ENCODE assay signal across 8 cellular contexts in the genomic region with DNA sequence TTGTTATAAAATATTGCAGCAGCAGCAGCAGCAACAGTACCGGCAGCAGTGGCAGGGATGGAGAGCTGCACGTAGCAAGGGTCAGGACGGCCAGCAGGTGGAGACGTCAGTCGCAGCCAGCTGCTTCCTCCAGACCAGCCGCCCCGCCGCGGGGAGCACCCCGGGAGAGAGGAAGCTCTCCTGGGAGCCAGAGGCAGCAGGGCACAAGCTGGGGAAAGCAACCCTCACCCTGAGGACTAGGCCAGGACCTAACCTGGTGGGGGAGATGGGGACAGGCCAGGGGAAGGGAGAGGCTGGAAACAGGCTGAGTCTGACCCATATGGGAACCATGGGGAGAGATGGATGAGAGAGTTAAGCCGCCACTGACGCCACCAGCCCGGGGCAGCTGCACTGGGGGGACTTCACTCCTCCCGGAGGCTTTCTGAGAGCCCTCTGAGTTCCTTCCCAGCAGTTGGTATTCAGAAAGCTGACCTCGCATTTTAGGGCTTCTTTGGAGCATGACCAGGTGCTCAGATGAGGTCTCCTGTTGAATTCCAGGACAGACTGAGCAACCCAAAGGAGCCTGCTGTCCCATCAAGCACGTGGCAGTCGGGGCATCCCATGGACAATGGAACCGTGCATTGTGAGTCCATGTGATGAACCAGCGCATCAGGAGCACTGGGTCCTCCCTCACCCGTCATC. TPM values are rescaled to one million over a fixed set of nuclear protein-coding genes. Genes with fewer than 3 reads are reported as not detected.
DNase-seq lines count a peak whose midpoint lies in the region; ATAC-seq and TF ChIP-seq lines count a peak whose summit lies in the region.

No MANE protein-coding gene starts in this region.

- WGBS in prostate gland = 33% methylated on average over 18 of the region's 20 CpGs

- H3K36me3 Mint-ChIP-seq in activated naive CD4-positive, alpha-beta T cell treated with anti-CD3 and anti-CD28 coated beads, Interleukin-2, amount 10 ng/mL, durations not matched to agents 7 days and 5 days = no peaks in the 10 kb centered on the region

- no peak overlapping the region for H3K27ac ChIP-seq in MM.1S (ENCODE audit: low read length)
- no peak overlapping the region for H3K27ac ChIP-seq in prostate gland

- no peak overlapping the region for H3K27ac Mint-ChIP-seq in activated naive CD4-positive, alpha-beta T cell treated with anti-CD3 and anti-CD28 coated beads, Interleukin-2, amount 10 ng/mL, durations not matched to agents 7 days and 5 days

- H3K4me2 ChIP-seq in MM.1S (ENCODE audit: low read depth, low read length) = peak overlapping the region; percentile 60; the same call in 1 of the 2 replicates

- peaks cover 79% of the 10 kb centered on the region for H3K27me3 Mint-ChIP-seq in activated naive CD4-positive, alpha-beta T cell treated with anti-CD3 and anti-CD28 coated beads, Interleukin-2, amount 10 ng/mL, durations not matched to agents 7 days and 5 days

- peak overlapping the region; percentile 31; the same call in 1 of the 2 replicates for H2AFZ ChIP-seq in MM.1S (ENCODE audit: low read length)

- no peaks in the 10 kb centered on the region for H3K9me2 ChIP-seq in MM.1S (replicated peaks; ENCODE audit: insufficient read depth, low read length)

- H3F3A ChIP-seq in MM.1S (ENCODE audit: insufficient read depth, low read length) = no peaks in the 10 kb centered on the region

- H4K20me1 ChIP-seq in MM.1S (ENCODE audit: insufficient read depth, low read length) = no peaks in the 10 kb centered on the region

- H3K4me3 ChIP-seq in AG09309 (ENCODE audit: control insufficient read depth, low read depth, low read length) (no peak overlapping the region), MM.1S (ENCODE audit: low read length) (no peak overlapping the region), prostate gland (no peak overlapping the region)

- H3K4me3 Mint-ChIP-seq in activated naive CD4-positive, alpha-beta T cell treated with anti-CD3 and anti-CD28 coated beads, Interleukin-2, amount 10 ng/mL, durations not matched to agents 7 days and 5 days = no peak overlapping the region

- peaks cover 4% of the 10 kb centered on the region for H3K4me1 Mint-ChIP-seq in activated naive CD4-positive, alpha-beta T cell treated with anti-CD3 and anti-CD28 coated beads, Interleukin-2, amount 10 ng/mL, durations not matched to agents 7 days and 5 days

- H3K9me3 ChIP-seq in MM.1S (replicated peaks; ENCODE audit: insufficient read depth, low read length) (no peaks in the 10 kb centered on the region), prostate gland (no peaks in the 10 kb centered on the region)

- DNase-seq in AG09309 (ENCODE audit: low read depth) (no peak), MM.1S (peak; percentile 46), SKM-1 treated with dmso at 0.1 percent for 144 hours (lab: John Stamatoyannopoulos, UW; ENCODE audit: unreplicated experiment) (peak; percentile 39), head of caudate nucleus (peak; percentile 50 to 91 (median 78)), prostate gland (ENCODE audit: low spot score) (peak; percentile 63), ureter (ENCODE audit: low spot score) (peak; percentile 80)
- DNase-seq in activated naive CD4-positive, alpha-beta T cell treated with anti-CD3 and anti-CD28 coated beads, Interleukin-2, amount 10 ng/mL, durations not matched to agents 7 days and 5 days = peak; percentile 81

- no peak for TF ChIP-seq POLR2A in prostate gland (IDR thresholded peaks at IDR 0.05)

- H3K36me3 ChIP-seq in MM.1S (replicated peaks; ENCODE audit: insufficient read depth, low read length) (no peaks in the 10 kb centered on the region), prostate gland (no peaks in the 10 kb centered on the region)

- intact Hi-C loops in head of caudate nucleus (cut with DNase I) (loop anchor here (5.0 kb wide), 1 partner anchor 54 kb away; a partner anchor contains a TSS), prostate gland (cut with DNase I) (loop anchor here (5.0 kb wide), 2 partner anchors 69 to 159 kb away; no protein-coding TSS in a partner anchor)

- no peaks in the 10 kb centered on the region for H3K79me2 ChIP-seq in MM.1S (ENCODE audit: low read length)

- H3K9me3 Mint-ChIP-seq in activated naive CD4-positive, alpha-beta T cell treated with anti-CD3 and anti-CD28 coated beads, Interleukin-2, amount 10 ng/mL, durations not matched to agents 7 days and 5 days = no peaks in the 10 kb centered on the region

- CTCF ChIA-PET in activated naive CD4-positive, alpha-beta T cell treated with anti-CD3 and anti-CD28 coated beads, Interleukin-2, amount 10 ng/mL, durations not matched to agents 7 days and 5 days (lab: Charles Lee) = interaction anchor here (0.7 to 3.1 kb wide), 29 partner anchors 10 to 181 kb away, joined by 3 to 70 read pairs (median 4); a partner anchor contains a TSS

- H3K4me1 ChIP-seq in MM.1S (ENCODE audit: low read length) (no peaks in the 10 kb centered on the region), prostate gland (replicated peaks) (no peaks in the 10 kb centered on the region)

- no peak overlapping the region; the same call in 1 of the 2 replicates for H3K9ac ChIP-seq in MM.1S (ENCODE audit: low read length)

- peak; percentile 88 for TF ChIP-seq CTCF in AG09309 (IDR thresholded peaks at IDR 0.05; ENCODE audit: control insufficient read depth, insufficient read depth, low read depth, low read length, missing control alignments)
- peak; percentile 66 for TF ChIP-seq CTCF in MM.1S (IDR thresholded peaks at IDR 0.05; ENCODE audit: low read length)
- peak; percentile 49 to 91 (median 68) for TF ChIP-seq CTCF in prostate gland (IDR thresholded peaks at IDR 0.05)

- H3K27me3 ChIP-seq in MM.1S (replicated peaks; ENCODE audit: insufficient read depth, low read length) (no peaks in the 10 kb centered on the region), prostate gland (replicated peaks; ENCODE audit: insufficient read depth) (no peaks in the 10 kb centered on the region)

- peak; percentile 65 for ATAC-seq in GM19035 (IDR thresholded peaks at IDR 0.05; ENCODE audit: unreplicated experiment)

RNA-seq across cellular contexts. Expression of a gene that starts 56.3 kb away (rescaled TPM):
- 1 to 10 TPM; 2.7 to 3.7 TPM for total RNA-seq in prostate gland
- total RNA-seq in ureter = 1.9 TPM
